8 cellular contexts compared by ENCODE assay signal in genomic region chr3:59818033-59818936, GRCh38.
DNase-seq lines count a peak whose midpoint lies in the region; ATAC-seq, FAIRE-seq and TF ChIP-seq lines count a peak whose summit lies in the region.

No MANE protein-coding gene starts in this region.

- FAIRE-seq in small intestine (lab: Jason Lieb, UNC), result no peak

- no peaks in the 10 kb centered on the region for H4K20me1 ChIP-seq in HCT116 (ENCODE audit: insufficient read depth)

- no peaks in the 10 kb centered on the region for H3K27me3 ChIP-seq in HCT116 (ENCODE audit: insufficient read depth, low read length)
- H3K27me3 ChIP-seq in right atrium auricular region, result no peaks in the 10 kb centered on the region
- no peaks in the 10 kb centered on the region for H3K27me3 ChIP-seq in small intestine (ENCODE audit: control insufficient read depth in 2 of 2, insufficient read depth in 2 of 2, low read length in 2 of 2)

- peak; percentile 84 for ATAC-seq in HCT116

- H3K4me1 Mint-ChIP-seq in activated naive CD4-positive, alpha-beta T cell treated with anti-CD3 and anti-CD28 coated beads, Interleukin-2, amount 10 ng/mL, durations not matched to agents 7 days and 5 days, result peaks cover 6% of the 10 kb centered on the region
- no peaks in the 10 kb centered on the region for H3K4me1 Mint-ChIP-seq in immature natural killer cell

- H3K4me3 Mint-ChIP-seq in activated naive CD4-positive, alpha-beta T cell treated with anti-CD3 and anti-CD28 coated beads, Interleukin-2, amount 10 ng/mL, durations not matched to agents 7 days and 5 days, result no peak overlapping the region
- no peak overlapping the region for H3K4me3 Mint-ChIP-seq in immature natural killer cell

- CTCF ChIA-PET in HCT116 (lab: Charles Lee), result interaction anchor here (0.7 to 1.6 kb wide), 2 partner anchors 8 to 39 kb away, joined by 3 to 5 read pairs; no protein-coding TSS in a partner anchor
- CTCF ChIA-PET in activated naive CD4-positive, alpha-beta T cell treated with anti-CD3 and anti-CD28 coated beads, Interleukin-2, amount 10 ng/mL, durations not matched to agents 7 days and 5 days (lab: Charles Lee), result no interaction called here

- peak; percentile 85 for DNase-seq in HCT116 (ENCODE audit: low read depth, low spot score)
- DNase-seq in right atrium auricular region (ENCODE audit: low spot score), result peak; percentile 90
- peak; percentile 19 for DNase-seq in small intestine
- DNase-seq in NCI-H146 (lab: John Stamatoyannopoulos, UW), result no peak
- DNase-seq in GDM1 (lab: John Stamatoyannopoulos, UW), result no peak
- no peak for DNase-seq in activated naive CD4-positive, alpha-beta T cell treated with anti-CD3 and anti-CD28 coated beads, Interleukin-2, amount 10 ng/mL, durations not matched to agents 7 days and 5 days
- no peak for DNase-seq in immature natural killer cell

- H3K4me3 ChIP-seq in HCT116 (replicated peaks in 1 of 2; ENCODE audit: low read depth in 1 of 2, low read length in 2 of 2) (peak overlapping the region; percentile 31 to 51), WI38 (ENCODE audit: low read depth, low read length) (peak overlapping the region; percentile 30), right atrium auricular region (no peak overlapping the region), small intestine (ENCODE audit: low read depth in 1 of 2, low read length in 2 of 2) (no peak overlapping the region)

- no peak for TF ChIP-seq POLR2A in HCT116 (IDR thresholded peaks at IDR 0.05; ENCODE audit: borderline replicate concordance, extremely low read depth, insufficient read depth, insufficient read length)

- RAD21 ChIA-PET in HCT116 (lab: Charles Lee; ENCODE audit: low non-redundant PET in 1 of 2, low total read pairs in 2 of 2, uncharacterized antibody in 2 of 2, unreplicated experiment in 2 of 2), result interaction anchor here in 1 of 2 experiments (1.0 kb wide), 1 partner anchor 39 kb away, joined by 3 read pairs; no protein-coding TSS in a partner anchor

- peaks cover 7% of the 10 kb centered on the region for H3K9me3 Mint-ChIP-seq in activated naive CD4-positive, alpha-beta T cell treated with anti-CD3 and anti-CD28 coated beads, Interleukin-2, amount 10 ng/mL, durations not matched to agents 7 days and 5 days
- peaks cover 0 to 2% (median 0%) of the 10 kb centered on the region in 6 donors for H3K9me3 Mint-ChIP-seq in immature natural killer cell

- H3K36me3 ChIP-seq in HCT116 (ENCODE audit: control insufficient read depth in 1 of 2, insufficient read depth in 2 of 2, low read length in 2 of 2) (no peaks in the 10 kb centered on the region), right atrium auricular region (no peaks in the 10 kb centered on the region), small intestine (ENCODE audit: control insufficient read depth in 2 of 2, insufficient read depth in 2 of 2, low read length in 2 of 2) (no peaks in the 10 kb centered on the region)

- no peaks in the 10 kb centered on the region for H3K79me2 ChIP-seq in HCT116 (ENCODE audit: insufficient read depth, low read length)

- H3K4me1 ChIP-seq in HCT116 (ENCODE audit: control insufficient read depth in 1 of 2, insufficient read depth in 2 of 2, low read length in 2 of 2), result peaks cover 31 to 57% of the 10 kb centered on the region in 2 experiments
- H3K4me1 ChIP-seq in right atrium auricular region, result peaks cover 0 to 14% of the 10 kb centered on the region in 2 donors
- no peaks in the 10 kb centered on the region for H3K4me1 ChIP-seq in small intestine (ENCODE audit: control insufficient read depth in 2 of 2, insufficient read depth in 1 of 2, low read depth in 1 of 2, low read length in 1 of 2)

- POLR2A ChIA-PET in HCT116 (lab: Charles Lee), result interaction anchor here (0.7 kb wide), 1 partner anchor 1380 kb away, joined by 3 read pairs; no protein-coding TSS in a partner anchor

- no peak overlapping the region for H3K27ac Mint-ChIP-seq in activated naive CD4-positive, alpha-beta T cell treated with anti-CD3 and anti-CD28 coated beads, Interleukin-2, amount 10 ng/mL, durations not matched to agents 7 days and 5 days
- no peak overlapping the region for H3K27ac Mint-ChIP-seq in immature natural killer cell

- TF ChIP-seq CTCF in HCT116 (IDR thresholded peaks at IDR 0.05 in 2 of 3, conservative IDR thresholded peaks at IDR 0.05 in 1 of 3; ENCODE audit: borderline replicate concordance in 1 of 3, insufficient read depth in 1 of 3, low read depth in 2 of 3, low read length in 2 of 3), result no peak
- no peak for TF ChIP-seq CTCF in WI38 (IDR thresholded peaks at IDR 0.05; ENCODE audit: low read depth, low read length)
- TF ChIP-seq CTCF in right atrium auricular region (IDR thresholded peaks at IDR 0.05), result no peak

- H3K9me3 ChIP-seq in HCT116 (ENCODE audit: control insufficient read depth in 1 of 2, insufficient read depth in 1 of 2, low read depth in 1 of 2, low read length in 2 of 2), result no peaks in the 10 kb centered on the region
- H3K9me3 ChIP-seq in right atrium auricular region, result no peaks in the 10 kb centered on the region
- H3K9me3 ChIP-seq in small intestine (ENCODE audit: control insufficient read depth, low read depth), result no peaks in the 10 kb centered on the region

- TF ChIP-seq RAD21 in HCT116 (IDR thresholded peaks at IDR 0.05; ENCODE audit: low read depth), result peak; percentile 23; the same call in 1 of the 2 replicates

- peak overlapping the region; percentile 66 for H3K4me2 ChIP-seq in HCT116 (ENCODE audit: low read length)

- no peaks in the 10 kb centered on the region for H3K27me3 Mint-ChIP-seq in activated naive CD4-positive, alpha-beta T cell treated with anti-CD3 and anti-CD28 coated beads, Interleukin-2, amount 10 ng/mL, durations not matched to agents 7 days and 5 days
- H3K27me3 Mint-ChIP-seq in immature natural killer cell (ENCODE audit: low read depth in 3 of 3), result peaks cover 0 to 4% (median 3%) of the 10 kb centered on the region in 3 donors

- 60 to 72% (median 70%) methylated on average over 17 of the region's 17 CpGs for WGBS in small intestine, 3 donors

- intact Hi-C loops in HCT116 (cut with micrococcal nuclease), result loop anchor here (10.0 kb wide), 1 partner anchor 823 kb away; no protein-coding TSS in a partner anchor

- H3K36me3 Mint-ChIP-seq in activated naive CD4-positive, alpha-beta T cell treated with anti-CD3 and anti-CD28 coated beads, Interleukin-2, amount 10 ng/mL, durations not matched to agents 7 days and 5 days, result peaks cover 58% of the 10 kb centered on the region
- H3K36me3 Mint-ChIP-seq in immature natural killer cell, result peaks cover 0 to 4% (median 0%) of the 10 kb centered on the region in 3 donors

- H3K9me2 ChIP-seq in HCT116 (ENCODE audit: insufficient read depth), result no peaks in the 10 kb centered on the region

- H3K27ac ChIP-seq in HCT116 (ENCODE audit: low read depth, low read length) (peak overlapping the region; percentile 85), right atrium auricular region (peak overlapping the region; percentile 5 to 8), small intestine (ENCODE audit: low read depth in 1 of 2, low read length in 1 of 2) (peak overlapping the region in 1 of 2 donors; percentile 51)

- H3K9ac ChIP-seq in HCT116 (ENCODE audit: low read length), result peak overlapping the region; percentile 43

- H2AFZ ChIP-seq in HCT116 (ENCODE audit: low read depth, low read length, poor library complexity, severe bottlenecking), result peak overlapping the region; percentile 46

- TSS peak; percentile 45 for BruUV-seq in HCT116 (replicated peaks; lab: Mats Ljungman, UMichigan)

TF ChIP-seq in HCT116, 20 proteins besides CTCF, POLR2A, EP300 and RAD21 (continues in another document):
- TF ChIP-seq POLR2AphosphoS5 (IDR thresholded peaks at IDR 0.05; ENCODE audit: low read depth, low read length) (peak; percentile 37), JUND (IDR thresholded peaks at IDR 0.05) (peak; percentile 71), ELF1 (IDR thresholded peaks at IDR 0.05; ENCODE audit: borderline replicate concordance, low read depth) (no peak; the same call in 1 of the 2 replicates), ZFX (IDR thresholded peaks at IDR 0.05) (no peak), EGR1 (IDR thresholded peaks at IDR 0.05; ENCODE audit: low read depth) (no peak), YY1 (IDR thresholded peaks at IDR 0.05; ENCODE audit: extremely low read depth, insufficient replicate concordance, low read depth, low read length) (peak; percentile 42), SP1 (IDR thresholded peaks at IDR 0.05; ENCODE audit: low read depth) (peak; percentile 67), EZH2phosphoT487 (IDR thresholded peaks at IDR 0.05; ENCODE audit: borderline replicate concordance) (no peak), REST (IDR thresholded peaks at IDR 0.05; ENCODE audit: low read depth) (no peak), TCF7L2 (IDR thresholded peaks at IDR 0.05; ENCODE audit: borderline replicate concordance, extremely low read depth, insufficient read depth, insufficient read length) (peak; percentile 76), ZNF274 (IDR thresholded peaks at IDR 0.05; ENCODE audit: low read depth, low read length) (no peak), EZH2 (IDR thresholded peaks at IDR 0.05) (no peak)
- TF ChIP-seq, protein P1, sequence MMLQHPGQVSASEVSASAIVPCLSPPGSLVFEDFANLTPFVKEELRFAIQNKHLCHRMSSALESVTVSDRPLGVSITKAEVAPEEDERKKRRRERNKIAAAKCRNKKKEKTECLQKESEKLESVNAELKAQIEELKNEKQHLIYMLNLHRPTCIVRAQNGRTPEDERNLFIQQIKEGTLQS (IDR thresholded peaks at IDR 0.05), result no peak

Comparison
In these comparisons a context has a peak if more than half of its experiments do, and no peak if none do; other contexts are left out.
1. DNase-seq: peak in HCT116 (single experiment), right atrium auricular region (single experiment) and small intestine (single experiment); none in NCI-H146 (single experiment), GDM1 (single experiment), activated naive CD4-positive, alpha-beta T cell treated with anti-CD3 and anti-CD28 coated beads, Interleukin-2, amount 10 ng/mL, durations not matched to agents 7 days and 5 days (single experiment) and immature natural killer cell (0 of 3).
2. H3K4me3 ChIP-seq: peak in HCT116 (2 of 2) and WI38 (single experiment); none in right atrium auricular region (0 of 2) and small intestine (0 of 2).